In the genomic region with DNA sequence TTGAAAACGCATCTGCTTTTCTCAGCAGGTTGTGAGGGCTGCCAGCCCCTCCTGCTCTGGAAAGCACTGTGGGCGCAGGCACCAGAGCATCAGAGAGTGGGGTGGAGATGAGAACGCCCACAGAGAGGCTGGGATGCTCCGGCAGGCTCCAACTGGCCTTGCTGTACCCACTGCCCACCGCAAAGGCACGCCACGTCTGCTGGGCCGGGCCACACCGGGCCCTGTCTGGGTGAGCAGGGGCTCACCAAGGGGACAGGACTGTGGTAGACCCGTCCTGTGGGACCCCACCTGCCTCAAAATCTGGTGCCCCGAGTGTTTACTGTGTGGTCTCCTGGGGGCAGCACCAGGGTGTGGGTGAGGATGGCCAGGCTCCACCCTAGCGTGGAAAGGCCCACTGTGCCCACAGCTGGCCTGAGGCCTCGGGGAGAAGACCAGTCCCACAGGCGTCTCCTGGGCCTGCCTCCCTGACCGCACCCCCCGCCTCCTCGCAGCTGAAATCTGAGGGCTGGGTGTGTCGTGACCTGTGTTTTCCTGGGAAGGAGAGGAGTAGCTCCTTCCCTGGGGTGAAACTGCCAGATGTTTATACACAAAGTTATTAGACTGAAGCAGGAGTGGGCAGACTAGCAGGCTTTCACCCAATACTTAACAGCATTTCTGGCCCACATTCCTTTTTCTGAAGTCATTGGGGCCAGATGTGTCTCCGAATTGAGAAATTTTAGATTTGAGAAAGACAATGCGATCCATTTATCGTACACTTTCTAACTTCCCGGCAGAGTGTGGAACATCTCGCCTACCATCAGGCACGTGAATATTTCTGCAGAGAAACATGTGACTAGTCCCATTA, we compare ENCODE assay signal across 10 cellular contexts. TPM values are rescaled to one million over a fixed set of nuclear protein-coding genes. Genes with fewer than 3 reads are reported as not detected.
A peak's percentile ranks its signal among the peaks of the same experiment; 100 is the strongest.
DNase-seq lines count a peak whose midpoint lies in the region; ATAC-seq and TF ChIP-seq lines count a peak whose summit lies in the region.
"Had no signal": no experiment of that assay in that cellular context is flagged by ENCODE, and none has a peak within 500 bp of the region (broad histone marks: within the 10 kb centered on the region; RNA-seq: fewer than 3 reads in every experiment).

No MANE protein-coding gene starts in this region.

- H3K4me3 ChIP-seq in AG09309 (ENCODE audit: control insufficient read depth, low read depth, low read length) (no peak overlapping the region; the same call in none of the 2 replicates), WI38 (ENCODE audit: low read depth, low read length) (peak overlapping the region; percentile 33), osteoblast (ENCODE audit: insufficient read depth, low read length) (peak overlapping the region; percentile 63)

- DNase-seq in AG09309 (ENCODE audit: low read depth) (peak; percentile 82), foreskin keratinocyte (peak; percentile 62 to 85), osteoblast (ENCODE audit: insufficient read length, low spot score, missing footprints) (peak; percentile 97), NCI-H1105 treated with DMSO at 0.1 percent for 48 hours (lab: John Stamatoyannopoulos, UW) (no peak)
- DNase-seq in stimulated activated naive CD4-positive, alpha-beta T cell (lab: John Stamatoyannopoulos, UW), result no peak
- DNase-seq: stimulated activated naive CD4-positive, alpha-beta T cell treated with Interleukin-2 at 50 U/mL for 16 hours had no signal

- ATAC-seq in foreskin keratinocyte, result peak; percentile 67
- ATAC-seq in GM18858 (IDR thresholded peaks at IDR 0.05; ENCODE audit: unreplicated experiment), result no peak
- no peak for ATAC-seq in HG03342 (IDR thresholded peaks at IDR 0.05; ENCODE audit: unreplicated experiment)
- ATAC-seq: WTC11 had no signal

- H4K20me1 ChIP-seq in osteoblast (ENCODE audit: insufficient read depth, low read length), result no peaks in the 10 kb centered on the region

- peak overlapping the region; percentile 81 for H2AFZ ChIP-seq in osteoblast (ENCODE audit: low read length)

- H3K27ac ChIP-seq in foreskin keratinocyte (peak overlapping the region; percentile 57), osteoblast (ENCODE audit: low read depth, low read length) (peak overlapping the region; percentile 43)

- H3K79me2 ChIP-seq in osteoblast (ENCODE audit: insufficient read depth, low read length), result no peaks in the 10 kb centered on the region

- TF ChIP-seq CTCF in AG09309 (IDR thresholded peaks at IDR 0.05; ENCODE audit: control insufficient read depth, insufficient read depth, low read depth, low read length, missing control alignments), result no peak
- TF ChIP-seq CTCF in WI38 (IDR thresholded peaks at IDR 0.05; ENCODE audit: low read depth, low read length), result no peak
- TF ChIP-seq CTCF in foreskin keratinocyte (conservative IDR thresholded peaks at IDR 0.05), result no peak
- TF ChIP-seq CTCF in osteoblast (IDR thresholded peaks at IDR 0.05; ENCODE audit: extremely low read depth, low read depth, low read length), result no peak

- no peaks in the 10 kb centered on the region for H3K36me3 ChIP-seq in osteoblast (ENCODE audit: insufficient read depth, low read length)

- H3K4me1 ChIP-seq in foreskin keratinocyte, result peaks cover 8% of the 10 kb centered on the region
- peaks cover 14% of the 10 kb centered on the region for H3K4me1 ChIP-seq in osteoblast (ENCODE audit: insufficient read depth, low read length)

- H3K4me2 ChIP-seq in osteoblast (ENCODE audit: insufficient read depth, low read length), result peak overlapping the region; percentile 88

- H3K27me3 ChIP-seq in foreskin keratinocyte, result peaks cover 7% of the 10 kb centered on the region
- no peaks in the 10 kb centered on the region for H3K27me3 ChIP-seq in osteoblast (ENCODE audit: insufficient read depth, low read length)

- no peaks in the 10 kb centered on the region for H3K9me3 ChIP-seq in osteoblast (ENCODE audit: low read depth, low read length)

RNA-seq across cellular contexts. Expression of a gene that starts 53.8 kb away (rescaled TPM):
- total RNA-seq in foreskin keratinocyte, result not detected in 2 replicates
- not detected in 2 replicates for polyA plus RNA-seq in foreskin keratinocyte
- total RNA-seq in osteoblast, result under 0.01 TPM in 1 of 2 replicates, not detected in the other

Comparison
In these comparisons a context has a peak if more than half of its experiments do, and no peak if none do; other contexts are left out.
1. DNase-seq: peak in AG09309 (single experiment), foreskin keratinocyte (2 of 2) and osteoblast (single experiment); none in stimulated activated naive CD4-positive, alpha-beta T cell (0 of 6) and NCI-H1105 treated with DMSO at 0.1 percent for 48 hours (single experiment).